21 cellular contexts compared by ENCODE assay signal in the genomic region with DNA sequence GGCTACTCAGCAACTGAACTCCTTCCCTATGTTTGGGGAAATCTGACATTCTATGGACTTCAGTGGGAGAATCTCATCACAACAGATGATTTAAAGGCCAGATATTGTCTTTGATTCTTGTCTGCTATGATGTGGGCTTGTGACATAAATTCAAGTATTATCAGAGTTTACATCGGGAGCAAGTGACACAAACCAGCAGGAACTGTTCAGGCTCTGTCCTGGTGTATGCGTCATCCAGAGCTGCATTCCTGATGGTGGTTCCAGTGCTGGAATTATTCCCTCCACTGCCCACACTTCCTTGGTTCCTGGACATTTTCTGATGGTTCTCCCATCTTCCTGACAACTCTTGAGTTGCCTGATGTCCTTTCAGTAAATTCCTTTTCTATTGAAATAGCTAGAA. TPM values are rescaled to one million over a fixed set of nuclear protein-coding genes. Genes with fewer than 3 reads are reported as not detected.
DNase-seq lines count a peak whose midpoint lies in the region; ATAC-seq and TF ChIP-seq lines count a peak whose summit lies in the region.
"Had no signal": no experiment of that assay in that cellular context is flagged by ENCODE, and none has a peak within 500 bp of the region (broad histone marks: within the 10 kb centered on the region; RNA-seq: fewer than 3 reads in every experiment).

No MANE protein-coding gene starts in this region.

- peak overlapping the region; percentile 1 for H3K27ac Mint-ChIP-seq in chondrocyte (ENCODE audit: unreplicated experiment)
- H3K27ac Mint-ChIP-seq in mesothelial cell of epicardium, result peak overlapping the region; percentile 30
- no peak overlapping the region for H3K27ac Mint-ChIP-seq in T-cell
- H3K27ac Mint-ChIP-seq: activated CD4-positive, alpha-beta memory T cell treated with anti-CD3 and anti-CD28 coated beads for 36 hours had no signal

- no peaks in the 10 kb centered on the region for H3K4me1 Mint-ChIP-seq in chondrocyte (ENCODE audit: low read depth)
- H3K4me1 Mint-ChIP-seq in mesothelial cell of epicardium, result peaks cover 3% of the 10 kb centered on the region
- H3K4me1 Mint-ChIP-seq in T-cell, result peaks cover 9 to 26% (median 17%) of the 10 kb centered on the region in 3 donors

- H3K4me3 ChIP-seq in SK-N-MC (no peak overlapping the region), aorta (ENCODE audit: low read length in 2 of 2) (no peak overlapping the region)
- H3K4me3 ChIP-seq: BLaER1, body of pancreas, gastrocnemius medialis, lung had no signal

- WGBS in aorta, 2 donors, result 36 to 39% methylated on average over 2 of the region's 2 CpGs

- H3K27me3 Mint-ChIP-seq in chondrocyte (ENCODE audit: low read depth) (no peaks in the 10 kb centered on the region), mesothelial cell of epicardium (ENCODE audit: low read depth) (no peaks in the 10 kb centered on the region), T-cell (no peaks in the 10 kb centered on the region)
- H3K27me3 Mint-ChIP-seq: activated CD4-positive, alpha-beta memory T cell treated with anti-CD3 and anti-CD28 coated beads for 36 hours had no signal

- H3K4me3 Mint-ChIP-seq in chondrocyte (ENCODE audit: unreplicated experiment) (no peak overlapping the region), mesothelial cell of epicardium (no peak overlapping the region), T-cell (no peak overlapping the region)
- H3K4me3 Mint-ChIP-seq: activated CD4-positive, alpha-beta memory T cell treated with anti-CD3 and anti-CD28 coated beads for 36 hours had no signal

- POLR2A ChIA-PET in T-cell (lab: Charles Lee), result no interaction called here

- H3K27me3 ChIP-seq in aorta (ENCODE audit: control insufficient read depth in 1 of 2, insufficient read depth in 2 of 2, low read length in 1 of 2), result no peaks in the 10 kb centered on the region
- H3K27me3 ChIP-seq: BLaER1, body of pancreas, gastrocnemius medialis had no signal

- no peaks in the 10 kb centered on the region for H3K9me3 Mint-ChIP-seq in chondrocyte (ENCODE audit: low read depth)
- peaks cover 5% of the 10 kb centered on the region for H3K9me3 Mint-ChIP-seq in mesothelial cell of epicardium
- peaks cover 0 to 5% (median 0%) of the 10 kb centered on the region in 3 donors for H3K9me3 Mint-ChIP-seq in T-cell
- H3K9me3 Mint-ChIP-seq: activated CD4-positive, alpha-beta memory T cell treated with anti-CD3 and anti-CD28 coated beads for 36 hours had no signal

- DNase-seq in GM03348 (ENCODE audit: low spot score) (peak; percentile 75), SK-N-MC (ENCODE audit: low read depth, low spot score) (no peak), chondrocyte (ENCODE audit: low spot score) (no peak), mesothelial cell of epicardium (ENCODE audit: low spot score in 2 of 2, unreplicated experiment in 2 of 2) (no peak), NCI-H1436 (lab: John Stamatoyannopoulos, UW) (no peak), T-cell (no peak), aorta (no peak), caudate nucleus (lab: John Stamatoyannopoulos, UW) (no peak)
- DNase-seq: activated CD4-positive, alpha-beta memory T cell treated with anti-CD3 and anti-CD28 coated beads for 36 hours; activated gamma-delta T cell; body of pancreas; effector CD4-positive, alpha-beta T cell; gastrocnemius medialis; NCI-H1436 treated with DMSO at 0.1 percent for 48 hours; NCI-H226; retina; substantia nigra had no signal

- H3K27ac ChIP-seq in SK-N-MC, result peak overlapping the region; percentile 71
- H3K27ac ChIP-seq in aorta (ENCODE audit: low read depth in 1 of 2, low read length in 2 of 2), result no peak overlapping the region
- H3K27ac ChIP-seq in caudate nucleus (ENCODE audit: low read depth, low read length), result no peak overlapping the region
- H3K27ac ChIP-seq: BLaER1, body of pancreas, gastrocnemius medialis, HL-60, KMS-11 had no signal

- no peaks in the 10 kb centered on the region for H3K4me1 ChIP-seq in aorta (ENCODE audit: control insufficient read depth in 1 of 2, insufficient read depth in 2 of 2, low read length in 2 of 2)
- H3K4me1 ChIP-seq: BLaER1, body of pancreas, gastrocnemius medialis had no signal

- H3K9ac ChIP-seq in SK-N-MC (ENCODE audit: insufficient read length), result no peak overlapping the region
- H3K9ac ChIP-seq: BLaER1, KMS-11 had no signal

- H3K36me3 Mint-ChIP-seq in chondrocyte (ENCODE audit: low read depth), result peaks cover 21% of the 10 kb centered on the region
- peaks cover 22% of the 10 kb centered on the region for H3K36me3 Mint-ChIP-seq in mesothelial cell of epicardium
- H3K36me3 Mint-ChIP-seq in T-cell, result no peaks in the 10 kb centered on the region
- H3K36me3 Mint-ChIP-seq: activated CD4-positive, alpha-beta memory T cell treated with anti-CD3 and anti-CD28 coated beads for 36 hours had no signal

- H3K36me3 ChIP-seq in SK-N-MC (ENCODE audit: insufficient read depth, low read length), result no peaks in the 10 kb centered on the region
- no peaks in the 10 kb centered on the region for H3K36me3 ChIP-seq in aorta (ENCODE audit: control insufficient read depth in 1 of 2, insufficient read depth in 2 of 2, low read length in 1 of 2)
- H3K36me3 ChIP-seq: BLaER1, gastrocnemius medialis had no signal

- intact Hi-C loops in aorta (cut with DNase I), result no loop called here

- CTCF ChIA-PET in T-cell (lab: Charles Lee), result no interaction called here

- H3K9me3 ChIP-seq in SK-N-MC (ENCODE audit: low read depth, low read length) (no peaks in the 10 kb centered on the region; the same call in 1 of the 2 replicates), aorta (ENCODE audit: control insufficient read depth, low read length) (no peaks in the 10 kb centered on the region)
- H3K9me3 ChIP-seq: body of pancreas, gastrocnemius medialis had no signal

- TF ChIP-seq CTCF in chondrocyte (IDR thresholded peaks at IDR 0.05) (no peak), mesothelial cell of epicardium (IDR thresholded peaks at IDR 0.05; ENCODE audit: unreplicated experiment) (no peak)

- ATAC-seq in T-cell (replicated peaks in 1 of 4) (no peak), aorta (ENCODE audit: low FRiP score) (no peak)
- ATAC-seq: body of pancreas, gastrocnemius medialis had no signal

RNA-seq across cellular contexts. Expression of a gene that starts 10.8 kb away (rescaled TPM):
- total RNA-seq in chondrocyte (45.0 to 47.3 TPM (median 45.7 TPM) in 3 replicates), mesothelial cell of epicardium (24.7 to 26.1 TPM (median 26.0 TPM) in 3 replicates), T-cell (10 to 100 TPM; 26.2 to 59.9 (median 55.4) TPM), aorta (10 to 100 TPM; 30.1 TPM)
- 10 to 100 TPM; 39.6 to 57.7 TPM for polyA plus RNA-seq in aorta

RNA-seq across cellular contexts. Expression of a gene that starts 22.8 kb away (rescaled TPM):
- 42.6 to 63.7 TPM (median 59.9 TPM) in 3 replicates for total RNA-seq in chondrocyte
- 40.1 to 43.6 TPM (median 42.7 TPM) in 3 replicates for total RNA-seq in mesothelial cell of epicardium
- 10 to 100 TPM; 29.6 to 71.1 (median 56.7) TPM for total RNA-seq in T-cell
- total RNA-seq in aorta, result 10 to 100 TPM; 63.9 to 95.7 TPM
- 10 to 100 TPM; 33.2 to 35.4 TPM for polyA plus RNA-seq in aorta

RNA-seq across cellular contexts. Expression of a gene that starts 41.8 kb away (rescaled TPM):
- 4.5 to 7.3 TPM (median 6.2 TPM) in 3 replicates for total RNA-seq in chondrocyte
- 7.0 to 8.9 TPM (median 7.3 TPM) in 3 replicates for total RNA-seq in mesothelial cell of epicardium
- total RNA-seq in T-cell, result 1 to 10 TPM in 1 of 5 donors, under 1 TPM in 4; 0.32 to 1.3 (median 0.68) TPM
- 1 to 10 TPM; 4.2 to 8.6 TPM for total RNA-seq in aorta
- 1 to 10 TPM; 6.4 to 7.0 TPM for polyA plus RNA-seq in aorta

RNA-seq across cellular contexts. Expression of a gene that starts 55.7 kb away (rescaled TPM):
- 51.3 to 68.5 TPM (median 53.2 TPM) in 3 replicates for total RNA-seq in chondrocyte
- total RNA-seq in mesothelial cell of epicardium, result 48.0 to 55.5 TPM (median 53.6 TPM) in 3 replicates
- total RNA-seq in T-cell, result 10 to 100 TPM; 25.7 to 37.3 (median 34.9) TPM
- 10 to 100 TPM; 34.7 to 37.0 TPM for total RNA-seq in aorta
- polyA plus RNA-seq in aorta, result 10 to 100 TPM; 78.7 to 81.3 TPM

Comparison
In these comparisons a context has a peak if more than half of its experiments do, and no peak if none do; other contexts are left out.
1. H3K27ac Mint-ChIP-seq: peak in chondrocyte (single experiment) and mesothelial cell of epicardium (single experiment); none in T-cell (0 of 2).